ENCODE assay signal across 9 cellular contexts in genomic region chr19:6238643-6239281, GRCh38. TPM values are rescaled to one million over a fixed set of nuclear protein-coding genes. Genes with fewer than 3 reads are reported as not detected.
DNase-seq lines count a peak whose midpoint lies in the region; ATAC-seq and TF ChIP-seq lines count a peak whose summit lies in the region.
"Had no signal": no experiment of that assay in that cellular context is flagged by ENCODE, and none has a peak within 500 bp of the region (broad histone marks: within the 10 kb centered on the region; RNA-seq: fewer than 3 reads in every experiment).

No MANE protein-coding gene starts in this region.

- H3K9me3 Mint-ChIP-seq in chondrocyte (ENCODE audit: low read depth) = no peaks in the 10 kb centered on the region

- intact Hi-C loops in lower leg skin (cut with DNase I; ENCODE audit: low total_unique reads) = no loop called here

- ATAC-seq in GM18511 (IDR thresholded peaks at IDR 0.05; ENCODE audit: unreplicated experiment) = no peak
- no peak for ATAC-seq in HG03280 (IDR thresholded peaks at IDR 0.05; ENCODE audit: unreplicated experiment)

- H3K4me3 ChIP-seq in ACC112 (ENCODE audit: low read depth, low read length) = peak overlapping the region; percentile 12; the same call in 1 of the 2 replicates
- no peak overlapping the region for H3K4me3 ChIP-seq in mucosa of stomach (ENCODE audit: low read length)
- no peak overlapping the region for H3K4me3 ChIP-seq in lower leg skin (ENCODE audit: low read depth, poor library complexity, severe bottlenecking)

- H3K9me3 ChIP-seq in mucosa of stomach (ENCODE audit: control insufficient read depth, low read length) = no peaks in the 10 kb centered on the region

- no peak overlapping the region for H3K27ac Mint-ChIP-seq in chondrocyte (ENCODE audit: unreplicated experiment)

- WGBS in lower leg skin, 2 donors = 33 to 38% methylated on average over 13 to 23 of the region's 24 CpGs

- peaks cover 55% of the 10 kb centered on the region for H3K4me1 Mint-ChIP-seq in chondrocyte (ENCODE audit: low read depth)

- peaks cover 2% of the 10 kb centered on the region for H3K36me3 Mint-ChIP-seq in chondrocyte (ENCODE audit: low read depth)

- peaks cover 34% of the 10 kb centered on the region for H3K4me1 ChIP-seq in ACC112 (ENCODE audit: control insufficient read depth, insufficient read depth, low read length, unreplicated experiment)
- peaks cover 69% of the 10 kb centered on the region for H3K4me1 ChIP-seq in mucosa of stomach (ENCODE audit: control insufficient read depth, insufficient read depth, low read length)

- H3K9ac ChIP-seq in mucosa of stomach (ENCODE audit: low read length) = peak overlapping the region; percentile 40

- H2AFZ ChIP-seq in ACC112 (ENCODE audit: low read length, unreplicated experiment) = no peak overlapping the region

- H3K4me3 Mint-ChIP-seq in chondrocyte (ENCODE audit: unreplicated experiment) = no peak overlapping the region

- H3K27me3 Mint-ChIP-seq in chondrocyte (ENCODE audit: low read depth) = no peaks in the 10 kb centered on the region

- peak overlapping the region; percentile 77 for H3K27ac ChIP-seq in ACC112 (ENCODE audit: low read depth, low read length)

- TF ChIP-seq POLR2A in lower leg skin (IDR thresholded peaks at IDR 0.05) = no peak

- DNase-seq in M059J (ENCODE audit: low read depth) (peak; percentile 66), chondrocyte (ENCODE audit: low spot score) (peak; percentile 68), lower leg skin (ENCODE audit: low spot score in 2 of 2) (no peak), NCI-H128 (lab: John Stamatoyannopoulos, UW; ENCODE audit: unreplicated experiment) (no peak)
- DNase-seq: DND-41 had no signal

- peaks cover 67% of the 10 kb centered on the region for H3K79me2 ChIP-seq in ACC112 (ENCODE audit: control insufficient read depth, insufficient read depth, low read length, unreplicated experiment)

- H3K27me3 ChIP-seq in ACC112 (ENCODE audit: insufficient read depth, low read length) (no peaks in the 10 kb centered on the region), mucosa of stomach (ENCODE audit: control insufficient read depth, insufficient read depth, low read length) (no peaks in the 10 kb centered on the region)

- H3K36me3 ChIP-seq in ACC112 (ENCODE audit: insufficient read depth, low read length) (no peaks in the 10 kb centered on the region), mucosa of stomach (ENCODE audit: control insufficient read depth, insufficient read depth, low read length) (no peaks in the 10 kb centered on the region)

- no peak for TF ChIP-seq CTCF in chondrocyte (IDR thresholded peaks at IDR 0.05)
- TF ChIP-seq CTCF in lower leg skin (IDR thresholded peaks at IDR 0.05) = no peak

RNA-seq across cellular contexts. Expression of gene MLLT1, which starts 41.0 kb away (rescaled TPM):
- total RNA-seq in M059J (2014; rRNA removed; shearing (Covaris generic)) = 15.2 and 22.6 TPM in 2 replicates
- total RNA-seq in chondrocyte (57.7 to 61.2 TPM (median 60.9 TPM) in 3 replicates), lower leg skin (10 to 100 TPM; 16.9 to 25.8 (median 24.3) TPM)

Comparison
In these comparisons a context has a peak if more than half of its experiments do, and no peak if none do; other contexts are left out.
1. DNase-seq: peak in M059J (single experiment) and chondrocyte (single experiment); none in lower leg skin (0 of 2) and NCI-H128 (single experiment).